In the genomic region with DNA sequence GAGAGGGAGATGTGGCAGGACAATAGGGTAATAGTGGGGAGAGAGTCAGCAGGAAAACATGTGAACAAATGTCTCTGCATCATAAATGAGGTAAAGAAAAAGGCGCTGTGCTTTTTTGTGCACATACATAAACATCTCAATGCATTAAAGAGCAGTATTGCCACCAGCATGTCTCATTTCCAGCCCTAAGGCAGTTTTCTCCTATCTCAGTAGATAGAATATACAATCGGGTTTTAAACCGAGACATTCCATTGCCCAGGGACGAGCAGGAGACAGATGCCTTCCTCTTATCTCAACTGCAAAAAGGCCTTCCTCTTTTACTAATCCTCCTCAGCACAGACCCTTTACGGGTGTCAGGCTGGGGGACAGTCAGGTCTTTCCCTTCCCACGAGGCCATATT, we compare ENCODE assay signal across 12 cellular contexts. TPM values are rescaled to one million over a fixed set of nuclear protein-coding genes. Genes with fewer than 3 reads are reported as not detected.
DNase-seq lines count a peak whose midpoint lies in the region; ATAC-seq, FAIRE-seq and TF ChIP-seq lines count a peak whose summit lies in the region.
"Not testable (repeated sequence)": the region's sequence is repeated elsewhere in the genome, so short reads cannot be mapped to it uniquely, and the experiment has no call there.
"Had no signal": no experiment of that assay in that cellular context is flagged by ENCODE, and none has a peak within 500 bp of the region (broad histone marks: within the 10 kb centered on the region; RNA-seq: fewer than 3 reads in every experiment).

No MANE protein-coding gene starts in this region.

- not testable (repeated sequence) for H3K4me1 ChIP-seq in GM23338 (ENCODE audit: insufficient read depth); HUES64 (ENCODE audit: insufficient read depth, low read length)
- H3K4me1 ChIP-seq in HUES48 (ENCODE audit: control insufficient read depth, insufficient read depth, low read length): peaks cover 25% of the 10 kb centered on the region

- H3K9me3 Mint-ChIP-seq in GM23338; memory B cell; mesothelial cell of epicardium; stimulated activated memory B cell treated with anti-CD40 and anti-IgM and Interleukin-4, amounts not matched to agents 10 μg/mL and 1 μg/mL and 100 μg/mL, for 72 hours: not testable (repeated sequence)

- not testable (repeated sequence) for FAIRE-seq in GM12891 (lab: Jason Lieb, UNC)

- H3K36me3 Mint-ChIP-seq in GM23338 (ENCODE audit: low read depth): peaks cover 39% of the 10 kb centered on the region
- H3K36me3 Mint-ChIP-seq in memory B cell: peaks cover 45% of the 10 kb centered on the region
- H3K36me3 Mint-ChIP-seq in mesothelial cell of epicardium: not testable (repeated sequence)
- peaks cover 64% of the 10 kb centered on the region for H3K36me3 Mint-ChIP-seq in stimulated activated memory B cell treated with anti-CD40 and anti-IgM and Interleukin-4, amounts not matched to agents 10 μg/mL and 1 μg/mL and 100 μg/mL, for 72 hours

- H3K4me1 Mint-ChIP-seq in GM23338: peaks cover 38% of the 10 kb centered on the region
- peaks cover 56% of the 10 kb centered on the region for H3K4me1 Mint-ChIP-seq in memory B cell
- not testable (repeated sequence) for H3K4me1 Mint-ChIP-seq in mesothelial cell of epicardium
- peaks cover 52% of the 10 kb centered on the region for H3K4me1 Mint-ChIP-seq in stimulated activated memory B cell treated with anti-CD40 and anti-IgM and Interleukin-4, amounts not matched to agents 10 μg/mL and 1 μg/mL and 100 μg/mL, for 72 hours

- TF ChIP-seq CTCF in GM23338 (conservative IDR thresholded peaks at IDR 0.05; ENCODE audit: low read depth in 2 of 2); mesothelial cell of epicardium (IDR thresholded peaks at IDR 0.05; ENCODE audit: unreplicated experiment): not testable (repeated sequence)

- not testable (repeated sequence) for H3K4me3 ChIP-seq in GM23338; HUES48 (ENCODE audit: low read depth, low read length); HUES64 (ENCODE audit: low read length)

- H3K27ac ChIP-seq in GM23338 (ENCODE audit: low read depth): not testable (repeated sequence)
- H3K27ac ChIP-seq in HUES48 (ENCODE audit: low read depth, low read length): peak overlapping the region; percentile 81
- peak overlapping the region; percentile 64; the same call in 1 of the 2 replicates for H3K27ac ChIP-seq in HUES64 (ENCODE audit: low read depth, low read length)

- H3K27me3 ChIP-seq in GM23338 (ENCODE audit: insufficient read depth); HUES48 (ENCODE audit: control insufficient read depth, insufficient read depth, low read length); HUES64 (ENCODE audit: insufficient read depth, low read length): not testable (repeated sequence)

- not testable (repeated sequence) for DNase-seq in GM12891 (ENCODE audit: insufficient read length, low spot score); GM23338 (ENCODE audit: low spot score); memory B cell (ENCODE audit: low spot score in 2 of 2); mesothelial cell of epicardium (ENCODE audit: low spot score in 2 of 2, unreplicated experiment in 2 of 2)
- peak; percentile 19 for DNase-seq in OCI-M1 (lab: John Stamatoyannopoulos, UW)

- not testable (repeated sequence) for ATAC-seq in GM23338; memory B cell (ENCODE audit: low read depth); stimulated activated memory B cell treated with anti-CD40 and anti-IgM and Interleukin-4, amounts not matched to agents 10 μg/mL and 1 μg/mL and 100 μg/mL, for 72 hours

- not testable (repeated sequence) for H3K27me3 Mint-ChIP-seq in GM23338 (ENCODE audit: insufficient read depth, low read depth, poor library complexity); memory B cell; stimulated activated memory B cell treated with anti-CD40 and anti-IgM and Interleukin-4, amounts not matched to agents 10 μg/mL and 1 μg/mL and 100 μg/mL, for 72 hours
- peaks cover 10% of the 10 kb centered on the region for H3K27me3 Mint-ChIP-seq in mesothelial cell of epicardium (ENCODE audit: low read depth)

- peak overlapping the region; percentile 92 for H3K27ac Mint-ChIP-seq in GM23338
- H3K27ac Mint-ChIP-seq in memory B cell: peak overlapping the region; percentile 84
- H3K27ac Mint-ChIP-seq in mesothelial cell of epicardium: peak overlapping the region; percentile 31
- peak overlapping the region; percentile 67 for H3K27ac Mint-ChIP-seq in stimulated activated memory B cell treated with anti-CD40 and anti-IgM and Interleukin-4, amounts not matched to agents 10 μg/mL and 1 μg/mL and 100 μg/mL, for 72 hours

- H3K4me2 ChIP-seq in GM23338: not testable (repeated sequence)

- not testable (repeated sequence) for H3F3A ChIP-seq in GM23338 (replicated peaks; ENCODE audit: low read depth)

- not testable (repeated sequence) for H3K4me3 Mint-ChIP-seq in GM23338; mesothelial cell of epicardium; stimulated activated memory B cell treated with anti-CD40 and anti-IgM and Interleukin-4, amounts not matched to agents 10 μg/mL and 1 μg/mL and 100 μg/mL, for 72 hours
- peak overlapping the region; percentile 46 for H3K4me3 Mint-ChIP-seq in memory B cell

- peak; percentile 59; the same call in 1 of the 2 replicates for TF ChIP-seq POLR2A in GM12891 (IDR thresholded peaks at IDR 0.05; ENCODE audit: low read depth, low read length)

- H3K9ac ChIP-seq in HUES48 (ENCODE audit: low read depth, low read length); HUES64 (ENCODE audit: low read depth, low read length): not testable (repeated sequence)

- not testable (repeated sequence) for H3K36me3 ChIP-seq in GM23338 (ENCODE audit: insufficient read depth); HUES48 (ENCODE audit: control insufficient read depth, insufficient read depth, low read length); HUES64 (ENCODE audit: insufficient read depth, low read length)

- not testable (repeated sequence) for H2AFZ ChIP-seq in GM23338

- WGBS in HUES64: 15% methylated on average over 4 of the region's 6 CpGs

- H3K79me2 ChIP-seq in GM23338 (replicated peaks; ENCODE audit: insufficient read depth): not testable (repeated sequence)

- H3K9me3 ChIP-seq in HUES48 (ENCODE audit: control insufficient read depth, insufficient read depth, low read length); HUES64 (ENCODE audit: insufficient read depth, low read depth, low read length): not testable (repeated sequence)

- H3K9me2 ChIP-seq in GM23338 (ENCODE audit: insufficient read depth): not testable (repeated sequence)

- not testable (repeated sequence) for H4K20me1 ChIP-seq in GM23338 (replicated peaks; ENCODE audit: insufficient read depth)

TF ChIP-seq in GM12891, 5 proteins besides CTCF, POLR2A, EP300 and RAD21:
- peak; percentile 58; the same call in 1 of the 2 replicates for TF ChIP-seq POLR2AphosphoS5 (IDR thresholded peaks at IDR 0.05; ENCODE audit: low read depth, low read length)

RNA-seq across cellular contexts. Expression of a gene that starts 9.1 kb away (rescaled TPM):
- 616 TPM for polyA plus RNA-seq in GM12891 (2012; ENCODE audit: low read depth, missing spikeins)
- 4.6 and 5.7 TPM in 2 replicates for total RNA-seq in GM23338 (2014; rRNA removed; shearing (Covaris generic))
- polyA plus RNA-seq in GM23338 (2016; fragmentation: Nextera tagmentation; extraction: Ambion mirVana): 6.5 and 17.3 TPM in 2 replicates
- polyA plus RNA-seq in HUES64 (2013, experiment 1 of 2): 18.5 TPM
- 26.3 TPM for polyA plus RNA-seq in HUES64 (2013, experiment 2 of 2)
- total RNA-seq in mesothelial cell of epicardium: 9.0 to 9.8 TPM (median 9.7 TPM) in 3 replicates
- total RNA-seq: A172, Caco-2 had no signal
- polyA plus RNA-seq: A549, BJ had no signal

RNA-seq across cellular contexts. Expression of a gene that starts 20.1 kb away (rescaled TPM):
- 1,375 TPM for polyA plus RNA-seq in GM12891 (2012; ENCODE audit: low read depth, missing spikeins)
- not detected in 2 replicates for total RNA-seq in GM23338 (2014; rRNA removed; shearing (Covaris generic))
- 0.42 and 0.49 TPM in 2 replicates for polyA plus RNA-seq in GM23338 (2016; fragmentation: Nextera tagmentation; extraction: Ambion mirVana)
- 0.50 TPM for polyA plus RNA-seq in HUES64 (2013, experiment 1 of 2)
- polyA plus RNA-seq in HUES64 (2013, experiment 2 of 2): 0.63 TPM
- total RNA-seq in mesothelial cell of epicardium: not detected in 3 replicates
- total RNA-seq: A172, Caco-2 had no signal
- polyA plus RNA-seq: A549, BJ had no signal

Comparison
In these comparisons a context has a peak if more than half of its experiments do, and no peak if none do; other contexts are left out.
1. H3K27ac Mint-ChIP-seq: peak in every context shown above with its lines; median percentile 92 in GM23338; 84 in memory B cell; 67 in stimulated activated memory B cell treated with anti-CD40 and anti-IgM and Interleukin-4, amounts not matched to agents 10 μg/mL and 1 μg/mL and 100 μg/mL, for 72 hours; 31 in mesothelial cell of epicardium.